In genomic region chr6:154476494-154476893, GRCh38 we compare ENCODE assay signal across 15 cellular contexts.
"Had no signal": no experiment of that assay in that cellular context is flagged by ENCODE, and none has a peak within 500 bp of the region (broad histone marks: within the 10 kb centered on the region; RNA-seq: fewer than 3 reads in every experiment).

No MANE protein-coding gene starts in this region.

- FAIRE-seq: endometrium, urothelium cell line had no signal

- H3K36me3 ChIP-seq: esophagus muscularis mucosa, thoracic aorta had no signal

- ATAC-seq: activated CD8-positive, alpha-beta T cell treated with anti-CD3 and anti-CD28 coated beads for 36 hours; activated T-cell treated with anti-CD3 and anti-CD28 coated beads, Interleukin-2, amount 50 U/mL, for 72 hours; left ventricle myocardium superior had no signal

- DNase-seq: activated CD4-positive, alpha-beta T cell treated with anti-CD3 and anti-CD28 coated beads for 1 hour; activated CD8-positive, alpha-beta memory T cell treated with anti-CD3 and anti-CD28 coated beads, Interleukin-2, amount 50 U/mL, for 4 hours; activated CD8-positive, alpha-beta T cell treated with anti-CD3 and anti-CD28 coated beads for 36 hours; activated T-cell treated with anti-CD3 and anti-CD28 coated beads, Interleukin-2, amount 50 U/mL, for 72 hours; aorta; foreskin fibroblast; immature natural killer cell; left ventricle myocardium superior; mesendoderm; nephron progenitor cell; stimulated activated CD4-positive, alpha-beta T cell treated with anti-CD3 and anti-CD28 coated beads, Interleukin-4, amount 100 ng/mL, for 24 hours had no signal

- H3K4me3 ChIP-seq: esophagus muscularis mucosa, thoracic aorta had no signal

- H3K9me3 ChIP-seq: esophagus muscularis mucosa, thoracic aorta had no signal

- H3K27me3 ChIP-seq: esophagus muscularis mucosa had no signal
